23 cellular contexts compared by ENCODE assay signal in genomic region chr18:35337256-35337655, GRCh38.
"Had no signal": no experiment of that assay in that cellular context is flagged by ENCODE, and none has a peak within 500 bp of the region (broad histone marks: within the 10 kb centered on the region; RNA-seq: fewer than 3 reads in every experiment).

No MANE protein-coding gene starts in this region.

- H3K9me3 Mint-ChIP-seq: brain, immature natural killer cell, mesothelial cell of epicardium, T-cell had no signal

- DNase-seq: activated CD4-positive, CD25-positive, alpha-beta regulatory T cell treated with anti-CD3 and anti-CD28 coated beads, Interleukin-2, amount 50 U/mL, for 72 hours; activated naive CD4-positive, alpha-beta T cell; aorta; caudate nucleus; dermis blood vessel endothelial cell; effector CD8-positive, alpha-beta T cell; foreskin melanocyte; immature natural killer cell; lower lobe of right lung; naive thymus-derived CD8-positive, alpha-beta T cell; ovary; SK-N-SH; stimulated activated CD4-positive, alpha-beta T cell treated with anti-CD3 and anti-CD28 coated beads, Interleukin-4, amount 100 ng/mL, for 1 hour; stimulated activated naive CD4-positive, alpha-beta T cell treated with Interleukin-2 at 50 U/mL for 16 hours; substantia nigra; T-cell; thyroid gland; upper lobe of right lung; WERI-Rb-1 had no signal

- H3K4me3 ChIP-seq: lower lobe of right lung, ovary, prostate gland, thyroid gland, upper lobe of right lung had no signal

- H3K4me3 Mint-ChIP-seq: brain; immature natural killer cell; mesothelial cell of epicardium; naive thymus-derived CD8-positive, alpha-beta T cell; T-cell had no signal

- H3K36me3 Mint-ChIP-seq: brain had no signal

- H3K27me3 Mint-ChIP-seq: brain; naive thymus-derived CD8-positive, alpha-beta T cell; T-cell had no signal

- H3K27ac Mint-ChIP-seq: brain, mesothelial cell of epicardium, T-cell had no signal

- ATAC-seq: left lobe of liver; lower lobe of right lung; naive thymus-derived CD8-positive, alpha-beta T cell; T-cell; upper lobe of right lung had no signal
